In the genomic region with DNA sequence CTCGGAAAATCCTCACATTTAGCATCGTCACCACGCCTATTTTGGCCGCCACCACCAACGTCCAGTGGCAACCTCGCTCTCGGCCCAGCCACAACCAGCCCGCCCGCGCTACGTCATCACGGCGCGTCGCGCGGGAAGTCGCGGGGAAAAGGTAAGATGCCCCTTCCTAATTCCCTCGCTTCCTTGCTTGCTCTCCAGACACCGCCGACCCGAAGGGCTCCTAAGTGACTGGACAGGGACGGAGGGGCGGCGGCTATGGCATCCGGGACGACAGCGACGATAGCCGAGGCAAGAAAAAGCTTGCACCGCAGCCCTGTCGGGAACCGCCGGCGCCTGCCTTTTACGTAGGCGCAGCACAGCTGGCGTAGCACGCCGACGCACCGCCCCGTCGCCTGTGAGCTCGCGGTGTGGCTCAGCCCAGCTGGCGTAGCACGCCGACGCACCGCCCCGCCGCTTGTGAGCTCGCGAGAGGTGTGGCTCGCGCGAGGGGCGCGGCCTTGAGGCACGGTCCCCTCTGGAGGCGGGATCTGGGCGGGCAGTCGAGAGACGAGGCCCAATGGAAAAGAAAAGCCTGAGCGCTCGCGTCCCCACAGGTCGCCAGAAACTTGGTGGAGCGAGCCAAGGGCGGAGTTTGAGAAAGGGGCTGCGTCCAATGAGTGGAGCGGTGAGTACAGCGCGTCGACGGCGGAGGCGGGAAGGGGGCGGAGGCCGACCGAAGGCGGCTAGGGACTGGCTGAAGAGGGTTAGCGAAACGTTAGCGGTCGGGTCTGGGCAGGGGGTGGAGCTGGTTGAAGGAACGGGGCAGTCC, we compare ENCODE assay signal across 8 cellular contexts. TPM values are rescaled to one million over a fixed set of nuclear protein-coding genes. Genes with fewer than 3 reads are reported as not detected.
DNase-seq lines count a peak whose midpoint lies in the region; ATAC-seq and TF ChIP-seq lines count a peak whose summit lies in the region.

Gene HDAC6, plus strand, starts transcription at position 787 of the 808 bp plus-strand sequence. CDS start 626 bp downstream, outside the sequence.

- H3K9me3 Mint-ChIP-seq in immature natural killer cell = peaks cover 0 to 3% (median 0%) of the 10 kb centered on the region in 6 donors

- H3K27ac Mint-ChIP-seq in immature natural killer cell = peak within 1 kb of the TSS; percentile 97 to 99 (median 99)

- no peaks in the 10 kb centered on the region for H3K27me3 ChIP-seq in spleen (replicated peaks in 1 of 7)

- H3K27ac ChIP-seq in spleen = peak within 1 kb of the TSS; percentile 88 to 98 (median 92)

- H3K4me3 Mint-ChIP-seq in immature natural killer cell = peak within 1 kb of the TSS; percentile 93 to 96 (median 95)

- H3K36me3 Mint-ChIP-seq in immature natural killer cell = peaks cover 0 to 6% (median 4%) of the 10 kb centered on the region in 3 donors

- H3K36me3 ChIP-seq in spleen = peaks cover 0 to 28% (median 0%) of the 10 kb centered on the region in 6 donors

- peak; percentile 92 for DNase-seq in AG08395 (ENCODE audit: low spot score)
- DNase-seq in NCI-H345 (lab: John Stamatoyannopoulos, UW) = peak; percentile 99
- DNase-seq in activated CD4-positive, CD25-positive, alpha-beta regulatory T cell (lab: John Stamatoyannopoulos, UW) = peak; percentile 89 to 96 (median 94)
- peak; percentile 97 for DNase-seq in central memory CD4-positive, alpha-beta T cell
- DNase-seq in immature natural killer cell = peak; percentile 93 to 97 (median 96)
- DNase-seq in spleen = peak; percentile 98

- H3K27me3 Mint-ChIP-seq in immature natural killer cell (ENCODE audit: low read depth in 3 of 3) = peaks cover 9 to 22% (median 14%) of the 10 kb centered on the region in 3 donors

- TF ChIP-seq POLR2A in GM18951 (IDR thresholded peaks at IDR 0.05; ENCODE audit: extremely low read depth, insufficient read depth, insufficient read length) = peak; percentile 49
- no peak for TF ChIP-seq POLR2A in spleen (IDR thresholded peaks at IDR 0.05)

- peaks cover 0 to 15% (median 8%) of the 10 kb centered on the region in 6 donors for H3K4me1 ChIP-seq in spleen

- H3K9me3 ChIP-seq in spleen = no peaks in the 10 kb centered on the region

- 0 to 58% (median 7%) methylated on average over 13 to 89 of the region's 89 CpGs for WGBS in spleen, 5 donors

- in situ Hi-C loops in GM18951 (cut with MboI; ENCODE audit: low sequenced_read_pairs, unreplicated experiment) = no loop called here

- peak within 1 kb of the TSS; percentile 37 to 73 (median 52) for H3K4me3 ChIP-seq in spleen

- H3K4me1 Mint-ChIP-seq in immature natural killer cell = peaks cover 19 to 20% of the 10 kb centered on the region in 2 donors

- TF ChIP-seq CTCF in spleen (IDR thresholded peaks at IDR 0.05 in 8 of 11, conservative IDR thresholded peaks at IDR 0.05 in 3 of 11) = peak in 8 of 11 experiments; percentile 18 to 47 (median 29)

- ATAC-seq in HG03196 (IDR thresholded peaks at IDR 0.05; ENCODE audit: unreplicated experiment) = peak; percentile 88

- intact Hi-C loops in spleen (cut with DNase I; ENCODE audit: low total_unique reads) = loop anchor here (10.0 kb wide), 1 partner anchor 93 kb away; the partner anchor contains the start of genes PQBP1 and TIMM17B

RNA-seq across cellular contexts. Expression of gene HDAC6, which starts in this region (rescaled TPM):
- polyA plus RNA-seq in immature natural killer cell (10 to 100 TPM; 13.2 to 22.9 (median 13.5) TPM), spleen (10 to 100 TPM; 33.9 to 79.7 (median 78.2) TPM)
- 100 to 1,000 TPM in 1 of 7 donors, 10 to 100 TPM in 6; 63.8 to 103 (median 82.9) TPM for total RNA-seq in spleen

Comparison
In these comparisons a context has a peak if more than half of its experiments do, and no peak if none do; other contexts are left out.
1. Peak in every context shown above with its lines: DNase-seq, ATAC-seq, H3K4me3 ChIP-seq and H3K27ac ChIP-seq.